Comparison of ENCODE assay signal across 1 cellular context in the genomic region with DNA sequence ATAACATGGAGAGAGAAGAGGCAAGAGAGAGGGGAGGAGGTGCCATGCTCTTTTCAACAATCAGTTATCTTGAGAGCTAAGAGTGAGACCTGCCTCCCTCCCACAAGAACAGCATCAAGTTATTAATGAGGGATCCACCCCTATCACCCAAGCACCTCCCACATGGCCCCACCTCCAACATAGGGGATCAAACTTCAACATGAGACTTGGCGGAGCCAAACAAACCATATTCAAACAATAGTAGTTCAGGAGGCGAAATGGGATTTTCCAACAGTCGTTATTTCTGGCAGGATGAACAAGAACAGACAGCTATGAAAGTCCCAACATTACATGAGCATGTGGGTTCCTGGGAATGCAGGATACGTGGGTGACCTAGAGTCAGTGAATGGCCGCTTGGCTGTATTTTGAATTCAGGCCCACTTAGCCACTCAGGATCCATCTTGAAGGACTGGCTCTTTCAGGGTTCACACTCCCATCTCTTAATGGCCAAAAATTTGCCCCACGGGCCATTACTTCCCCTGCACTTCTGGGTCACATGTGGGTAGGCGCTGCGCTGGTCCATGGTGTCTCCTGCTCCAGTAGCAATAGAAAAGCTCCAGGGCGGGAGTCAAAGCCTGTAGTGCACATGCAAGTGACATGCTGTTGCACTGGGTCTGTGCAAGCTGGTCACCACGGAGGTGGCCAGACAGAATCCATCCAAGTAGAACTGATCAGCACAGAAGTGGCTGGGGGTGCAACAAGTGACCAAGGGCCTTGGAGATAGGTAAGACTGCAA.
TF ChIP-seq lines count a peak whose summit lies in the region.

No MANE protein-coding gene starts in this region.

TF ChIP-seq in HepG2, 621 proteins besides CTCF, POLR2A, EP300 and RAD21 (continued from another document and continues in another):
- TF ChIP-seq, protein P1, sequence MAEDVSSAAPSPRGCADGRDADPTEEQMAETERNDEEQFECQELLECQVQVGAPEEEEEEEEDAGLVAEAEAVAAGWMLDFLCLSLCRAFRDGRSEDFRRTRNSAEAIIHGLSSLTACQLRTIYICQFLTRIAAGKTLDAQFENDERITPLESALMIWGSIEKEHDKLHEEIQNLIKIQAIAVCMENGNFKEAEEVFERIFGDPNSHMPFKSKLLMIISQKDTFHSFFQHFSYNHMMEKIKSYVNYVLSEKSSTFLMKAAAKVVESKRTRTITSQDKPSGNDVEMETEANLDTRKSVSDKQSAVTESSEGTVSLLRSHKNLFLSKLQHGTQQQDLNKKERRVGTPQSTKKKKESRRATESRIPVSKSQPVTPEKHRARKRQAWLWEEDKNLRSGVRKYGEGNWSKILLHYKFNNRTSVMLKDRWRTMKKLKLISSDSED (CRISPR knock-in tag; IDR thresholded peaks at IDR 0.05) = no peak
- TF ChIP-seq, protein P2, sequence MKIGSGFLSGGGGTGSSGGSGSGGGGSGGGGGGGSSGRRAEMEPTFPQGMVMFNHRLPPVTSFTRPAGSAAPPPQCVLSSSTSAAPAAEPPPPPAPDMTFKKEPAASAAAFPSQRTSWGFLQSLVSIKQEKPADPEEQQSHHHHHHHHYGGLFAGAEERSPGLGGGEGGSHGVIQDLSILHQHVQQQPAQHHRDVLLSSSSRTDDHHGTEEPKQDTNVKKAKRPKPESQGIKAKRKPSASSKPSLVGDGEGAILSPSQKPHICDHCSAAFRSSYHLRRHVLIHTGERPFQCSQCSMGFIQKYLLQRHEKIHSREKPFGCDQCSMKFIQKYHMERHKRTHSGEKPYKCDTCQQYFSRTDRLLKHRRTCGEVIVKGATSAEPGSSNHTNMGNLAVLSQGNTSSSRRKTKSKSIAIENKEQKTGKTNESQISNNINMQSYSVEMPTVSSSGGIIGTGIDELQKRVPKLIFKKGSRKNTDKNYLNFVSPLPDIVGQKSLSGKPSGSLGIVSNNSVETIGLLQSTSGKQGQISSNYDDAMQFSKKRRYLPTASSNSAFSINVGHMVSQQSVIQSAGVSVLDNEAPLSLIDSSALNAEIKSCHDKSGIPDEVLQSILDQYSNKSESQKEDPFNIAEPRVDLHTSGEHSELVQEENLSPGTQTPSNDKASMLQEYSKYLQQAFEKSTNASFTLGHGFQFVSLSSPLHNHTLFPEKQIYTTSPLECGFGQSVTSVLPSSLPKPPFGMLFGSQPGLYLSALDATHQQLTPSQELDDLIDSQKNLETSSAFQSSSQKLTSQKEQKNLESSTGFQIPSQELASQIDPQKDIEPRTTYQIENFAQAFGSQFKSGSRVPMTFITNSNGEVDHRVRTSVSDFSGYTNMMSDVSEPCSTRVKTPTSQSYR (CRISPR knock-in tag; IDR thresholded peaks at IDR 0.05; ENCODE audit: borderline replicate concordance) = no peak
- TF ChIP-seq, protein P3, sequence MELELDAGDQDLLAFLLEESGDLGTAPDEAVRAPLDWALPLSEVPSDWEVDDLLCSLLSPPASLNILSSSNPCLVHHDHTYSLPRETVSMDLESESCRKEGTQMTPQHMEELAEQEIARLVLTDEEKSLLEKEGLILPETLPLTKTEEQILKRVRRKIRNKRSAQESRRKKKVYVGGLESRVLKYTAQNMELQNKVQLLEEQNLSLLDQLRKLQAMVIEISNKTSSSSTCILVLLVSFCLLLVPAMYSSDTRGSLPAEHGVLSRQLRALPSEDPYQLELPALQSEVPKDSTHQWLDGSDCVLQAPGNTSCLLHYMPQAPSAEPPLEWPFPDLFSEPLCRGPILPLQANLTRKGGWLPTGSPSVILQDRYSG (CRISPR knock-in tag; IDR thresholded peaks at IDR 0.05) = no peak
- TF ChIP-seq, protein P4, sequence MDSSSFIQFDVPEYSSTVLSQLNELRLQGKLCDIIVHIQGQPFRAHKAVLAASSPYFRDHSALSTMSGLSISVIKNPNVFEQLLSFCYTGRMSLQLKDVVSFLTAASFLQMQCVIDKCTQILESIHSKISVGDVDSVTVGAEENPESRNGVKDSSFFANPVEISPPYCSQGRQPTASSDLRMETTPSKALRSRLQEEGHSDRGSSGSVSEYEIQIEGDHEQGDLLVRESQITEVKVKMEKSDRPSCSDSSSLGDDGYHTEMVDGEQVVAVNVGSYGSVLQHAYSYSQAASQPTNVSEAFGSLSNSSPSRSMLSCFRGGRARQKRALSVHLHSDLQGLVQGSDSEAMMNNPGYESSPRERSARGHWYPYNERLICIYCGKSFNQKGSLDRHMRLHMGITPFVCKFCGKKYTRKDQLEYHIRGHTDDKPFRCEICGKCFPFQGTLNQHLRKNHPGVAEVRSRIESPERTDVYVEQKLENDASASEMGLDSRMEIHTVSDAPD (CRISPR knock-in tag; IDR thresholded peaks at IDR 0.05) = no peak; the same call in 1 of the 2 replicates
- TF ChIP-seq AKAP8 (CRISPR knock-in tag; IDR thresholded peaks at IDR 0.05) (no peak), REPIN1 (CRISPR knock-in tag; IDR thresholded peaks at IDR 0.05; ENCODE audit: borderline replicate concordance, low read depth) (no peak), YEATS4 (CRISPR knock-in tag; IDR thresholded peaks at IDR 0.05; ENCODE audit: borderline replicate concordance) (peak; percentile 15; the same call in 1 of the 2 replicates), ZNF563 (CRISPR knock-in tag; IDR thresholded peaks at IDR 0.05) (peak; percentile 33; the same call in 1 of the 2 replicates), TAF1 (CRISPR knock-in tag; IDR thresholded peaks at IDR 0.05) (no peak), ZNF180 (CRISPR knock-in tag; IDR thresholded peaks at IDR 0.05; ENCODE audit: borderline replicate concordance, low read depth) (no peak), NR1H2 (CRISPR knock-in tag; IDR thresholded peaks at IDR 0.05; ENCODE audit: borderline replicate concordance, low read depth) (no peak), ZNF720 (CRISPR knock-in tag; IDR thresholded peaks at IDR 0.05) (no peak), TP53 (CRISPR knock-in tag; conservative IDR thresholded peaks at IDR 0.05) (no peak), ZNF10 (CRISPR knock-in tag; IDR thresholded peaks at IDR 0.05; ENCODE audit: borderline replicate concordance, low read depth) (no peak), MED1 (CRISPR knock-in tag; IDR thresholded peaks at IDR 0.05) (0 out of 2 replicates have a peak, but pooled peaks have one; percentile 38), HDAC2 (CRISPR knock-in tag; IDR thresholded peaks at IDR 0.05) (no peak), ZNF34 (CRISPR knock-in tag; IDR thresholded peaks at IDR 0.05; ENCODE audit: borderline replicate concordance) (no peak), NFYC (CRISPR knock-in tag; IDR thresholded peaks at IDR 0.05) (no peak), HNF4A (CRISPR knock-in tag; IDR thresholded peaks at IDR 0.05) (peak; percentile 35; the same call in 1 of the 2 replicates), ZNF616 (CRISPR knock-in tag; IDR thresholded peaks at IDR 0.05; ENCODE audit: low read depth) (no peak), FOXA1 (IDR thresholded peaks at IDR 0.05) (no peak), FOXA1 (CRISPR knock-in tag; IDR thresholded peaks at IDR 0.05) (no peak), ZNF746 (CRISPR knock-in tag; IDR thresholded peaks at IDR 0.05) (no peak), PPARG (CRISPR knock-in tag; conservative IDR thresholded peaks at IDR 0.05) (0 out of 2 replicates have a peak, but pooled peaks have one; percentile 6)
- TF ChIP-seq, protein P5, sequence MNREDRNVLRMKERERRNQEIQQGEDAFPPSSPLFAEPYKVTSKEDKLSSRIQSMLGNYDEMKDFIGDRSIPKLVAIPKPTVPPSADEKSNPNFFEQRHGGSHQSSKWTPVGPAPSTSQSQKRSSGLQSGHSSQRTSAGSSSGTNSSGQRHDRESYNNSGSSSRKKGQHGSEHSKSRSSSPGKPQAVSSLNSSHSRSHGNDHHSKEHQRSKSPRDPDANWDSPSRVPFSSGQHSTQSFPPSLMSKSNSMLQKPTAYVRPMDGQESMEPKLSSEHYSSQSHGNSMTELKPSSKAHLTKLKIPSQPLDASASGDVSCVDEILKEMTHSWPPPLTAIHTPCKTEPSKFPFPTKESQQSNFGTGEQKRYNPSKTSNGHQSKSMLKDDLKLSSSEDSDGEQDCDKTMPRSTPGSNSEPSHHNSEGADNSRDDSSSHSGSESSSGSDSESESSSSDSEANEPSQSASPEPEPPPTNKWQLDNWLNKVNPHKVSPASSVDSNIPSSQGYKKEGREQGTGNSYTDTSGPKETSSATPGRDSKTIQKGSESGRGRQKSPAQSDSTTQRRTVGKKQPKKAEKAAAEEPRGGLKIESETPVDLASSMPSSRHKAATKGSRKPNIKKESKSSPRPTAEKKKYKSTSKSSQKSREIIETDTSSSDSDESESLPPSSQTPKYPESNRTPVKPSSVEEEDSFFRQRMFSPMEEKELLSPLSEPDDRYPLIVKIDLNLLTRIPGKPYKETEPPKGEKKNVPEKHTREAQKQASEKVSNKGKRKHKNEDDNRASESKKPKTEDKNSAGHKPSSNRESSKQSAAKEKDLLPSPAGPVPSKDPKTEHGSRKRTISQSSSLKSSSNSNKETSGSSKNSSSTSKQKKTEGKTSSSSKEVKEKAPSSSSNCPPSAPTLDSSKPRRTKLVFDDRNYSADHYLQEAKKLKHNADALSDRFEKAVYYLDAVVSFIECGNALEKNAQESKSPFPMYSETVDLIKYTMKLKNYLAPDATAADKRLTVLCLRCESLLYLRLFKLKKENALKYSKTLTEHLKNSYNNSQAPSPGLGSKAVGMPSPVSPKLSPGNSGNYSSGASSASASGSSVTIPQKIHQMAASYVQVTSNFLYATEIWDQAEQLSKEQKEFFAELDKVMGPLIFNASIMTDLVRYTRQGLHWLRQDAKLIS (CRISPR knock-in tag; IDR thresholded peaks at IDR 0.05) = no peak
- TF ChIP-seq, protein P6, sequence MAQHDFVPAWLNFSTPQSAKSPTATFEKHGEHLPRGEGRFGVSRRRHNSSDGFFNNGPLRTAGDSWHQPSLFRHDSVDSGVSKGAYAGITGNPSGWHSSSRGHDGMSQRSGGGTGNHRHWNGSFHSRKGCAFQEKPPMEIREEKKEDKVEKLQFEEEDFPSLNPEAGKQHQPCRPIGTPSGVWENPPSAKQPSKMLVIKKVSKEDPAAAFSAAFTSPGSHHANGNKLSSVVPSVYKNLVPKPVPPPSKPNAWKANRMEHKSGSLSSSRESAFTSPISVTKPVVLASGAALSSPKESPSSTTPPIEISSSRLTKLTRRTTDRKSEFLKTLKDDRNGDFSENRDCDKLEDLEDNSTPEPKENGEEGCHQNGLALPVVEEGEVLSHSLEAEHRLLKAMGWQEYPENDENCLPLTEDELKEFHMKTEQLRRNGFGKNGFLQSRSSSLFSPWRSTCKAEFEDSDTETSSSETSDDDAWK (CRISPR knock-in tag; IDR thresholded peaks at IDR 0.05) = no peak
- TF ChIP-seq, protein P7, sequence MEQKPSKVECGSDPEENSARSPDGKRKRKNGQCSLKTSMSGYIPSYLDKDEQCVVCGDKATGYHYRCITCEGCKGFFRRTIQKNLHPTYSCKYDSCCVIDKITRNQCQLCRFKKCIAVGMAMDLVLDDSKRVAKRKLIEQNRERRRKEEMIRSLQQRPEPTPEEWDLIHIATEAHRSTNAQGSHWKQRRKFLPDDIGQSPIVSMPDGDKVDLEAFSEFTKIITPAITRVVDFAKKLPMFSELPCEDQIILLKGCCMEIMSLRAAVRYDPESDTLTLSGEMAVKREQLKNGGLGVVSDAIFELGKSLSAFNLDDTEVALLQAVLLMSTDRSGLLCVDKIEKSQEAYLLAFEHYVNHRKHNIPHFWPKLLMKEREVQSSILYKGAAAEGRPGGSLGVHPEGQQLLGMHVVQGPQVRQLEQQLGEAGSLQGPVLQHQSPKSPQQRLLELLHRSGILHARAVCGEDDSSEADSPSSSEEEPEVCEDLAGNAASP (CRISPR knock-in tag; IDR thresholded peaks at IDR 0.05; ENCODE audit: borderline replicate concordance) = no peak
- TF ChIP-seq, protein P8, sequence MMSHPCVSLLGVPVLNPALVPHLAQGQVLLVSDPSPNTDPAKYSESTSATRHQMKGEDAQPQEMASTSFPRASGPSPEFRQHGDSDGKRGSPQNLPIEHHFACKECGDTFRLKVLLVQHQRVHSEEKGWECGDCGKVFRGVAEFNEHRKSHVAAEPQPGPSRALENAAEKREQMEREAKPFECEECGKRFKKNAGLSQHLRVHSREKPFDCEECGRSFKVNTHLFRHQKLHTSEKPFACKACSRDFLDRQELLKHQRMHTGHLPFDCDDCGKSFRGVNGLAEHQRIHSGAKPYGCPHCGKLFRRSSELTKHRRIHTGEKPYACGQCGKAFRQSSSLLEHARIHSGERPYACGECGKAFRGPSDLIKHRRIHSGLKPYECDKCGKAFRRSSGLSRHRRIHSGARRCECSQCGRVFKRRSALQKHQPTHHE (CRISPR knock-in tag; IDR thresholded peaks at IDR 0.05; ENCODE audit: borderline replicate concordance) = no peak
- TF ChIP-seq, protein P9, sequence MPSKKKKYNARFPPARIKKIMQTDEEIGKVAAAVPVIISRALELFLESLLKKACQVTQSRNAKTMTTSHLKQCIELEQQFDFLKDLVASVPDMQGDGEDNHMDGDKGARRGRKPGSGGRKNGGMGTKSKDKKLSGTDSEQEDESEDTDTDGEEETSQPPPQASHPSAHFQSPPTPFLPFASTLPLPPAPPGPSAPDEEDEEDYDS (CRISPR knock-in tag; IDR thresholded peaks at IDR 0.05) = peak; percentile 74
- TF ChIP-seq, protein P10, sequence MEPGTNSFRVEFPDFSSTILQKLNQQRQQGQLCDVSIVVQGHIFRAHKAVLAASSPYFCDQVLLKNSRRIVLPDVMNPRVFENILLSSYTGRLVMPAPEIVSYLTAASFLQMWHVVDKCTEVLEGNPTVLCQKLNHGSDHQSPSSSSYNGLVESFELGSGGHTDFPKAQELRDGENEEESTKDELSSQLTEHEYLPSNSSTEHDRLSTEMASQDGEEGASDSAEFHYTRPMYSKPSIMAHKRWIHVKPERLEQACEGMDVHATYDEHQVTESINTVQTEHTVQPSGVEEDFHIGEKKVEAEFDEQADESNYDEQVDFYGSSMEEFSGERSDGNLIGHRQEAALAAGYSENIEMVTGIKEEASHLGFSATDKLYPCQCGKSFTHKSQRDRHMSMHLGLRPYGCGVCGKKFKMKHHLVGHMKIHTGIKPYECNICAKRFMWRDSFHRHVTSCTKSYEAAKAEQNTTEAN (CRISPR knock-in tag; conservative IDR thresholded peaks at IDR 0.05) = no peak
- TF ChIP-seq, protein P11, sequence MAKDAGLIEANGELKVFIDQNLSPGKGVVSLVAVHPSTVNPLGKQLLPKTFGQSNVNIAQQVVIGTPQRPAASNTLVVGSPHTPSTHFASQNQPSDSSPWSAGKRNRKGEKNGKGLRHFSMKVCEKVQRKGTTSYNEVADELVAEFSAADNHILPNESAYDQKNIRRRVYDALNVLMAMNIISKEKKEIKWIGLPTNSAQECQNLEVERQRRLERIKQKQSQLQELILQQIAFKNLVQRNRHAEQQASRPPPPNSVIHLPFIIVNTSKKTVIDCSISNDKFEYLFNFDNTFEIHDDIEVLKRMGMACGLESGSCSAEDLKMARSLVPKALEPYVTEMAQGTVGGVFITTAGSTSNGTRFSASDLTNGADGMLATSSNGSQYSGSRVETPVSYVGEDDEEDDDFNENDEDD (CRISPR knock-in tag; IDR thresholded peaks at IDR 0.05; ENCODE audit: borderline replicate concordance) = 0 out of 2 replicates have a peak, but pooled peaks have one; percentile 21
- TF ChIP-seq, protein P12, sequence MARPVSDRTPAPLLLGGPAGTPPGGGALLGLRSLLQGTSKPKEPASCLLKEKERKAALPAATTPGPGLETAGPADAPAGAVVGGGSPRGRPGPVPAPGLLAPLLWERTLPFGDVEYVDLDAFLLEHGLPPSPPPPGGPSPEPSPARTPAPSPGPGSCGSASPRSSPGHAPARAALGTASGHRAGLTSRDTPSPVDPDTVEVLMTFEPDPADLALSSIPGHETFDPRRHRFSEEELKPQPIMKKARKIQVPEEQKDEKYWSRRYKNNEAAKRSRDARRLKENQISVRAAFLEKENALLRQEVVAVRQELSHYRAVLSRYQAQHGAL (CRISPR knock-in tag; IDR thresholded peaks at IDR 0.05; ENCODE audit: not compliant biosample characterization) = no peak
